ENCODE assay signal across 8 cellular contexts in the genomic region with DNA sequence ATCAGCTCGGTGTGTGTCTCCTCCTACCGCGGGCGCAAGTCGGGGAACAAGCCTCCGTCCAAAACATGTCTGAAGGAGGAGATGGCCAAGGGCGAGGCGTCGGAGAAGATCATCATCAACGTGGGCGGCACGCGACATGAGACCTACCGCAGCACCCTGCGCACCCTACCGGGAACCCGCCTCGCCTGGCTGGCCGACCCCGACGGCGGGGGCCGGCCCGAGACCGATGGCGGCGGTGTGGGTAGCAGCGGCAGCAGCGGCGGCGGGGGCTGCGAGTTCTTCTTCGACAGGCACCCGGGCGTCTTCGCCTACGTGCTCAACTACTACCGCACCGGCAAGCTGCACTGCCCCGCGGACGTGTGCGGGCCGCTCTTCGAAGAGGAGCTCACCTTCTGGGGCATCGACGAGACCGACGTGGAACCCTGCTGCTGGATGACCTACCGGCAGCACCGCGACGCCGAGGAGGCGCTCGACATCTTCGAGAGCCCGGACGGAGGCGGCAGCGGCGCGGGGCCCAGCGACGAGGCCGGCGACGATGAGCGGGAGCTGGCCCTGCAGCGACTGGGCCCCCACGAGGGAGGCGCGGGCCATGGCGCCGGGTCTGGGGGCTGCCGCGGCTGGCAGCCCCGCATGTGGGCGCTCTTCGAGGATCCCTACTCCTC. TPM values are rescaled to one million over a fixed set of nuclear protein-coding genes. Genes with fewer than 3 reads are reported as not detected.
DNase-seq lines count a peak whose midpoint lies in the region; ATAC-seq and TF ChIP-seq lines count a peak whose summit lies in the region.

No MANE protein-coding gene starts in this region.

- BruUV-seq in OCI-LY7 (replicated peaks; lab: Mats Ljungman, UMichigan), result TSS peak; percentile 73

- H3K9me2 ChIP-seq in OCI-LY7 (ENCODE audit: insufficient read depth, low read length), result no peaks in the 10 kb centered on the region
- no peaks in the 10 kb centered on the region for H3K9me2 ChIP-seq in neural cell (ENCODE audit: insufficient read depth, low read length)

- no peaks in the 10 kb centered on the region for H3K79me2 ChIP-seq in OCI-LY7 (ENCODE audit: insufficient read depth, low read depth, low read length)
- H3K79me2 ChIP-seq in neural cell (replicated peaks; ENCODE audit: insufficient read depth, low read length), result no peaks in the 10 kb centered on the region

- peak overlapping the region; percentile 94 for H3K4me2 ChIP-seq in OCI-LY7 (ENCODE audit: low read length)
- no peak overlapping the region for H3K4me2 ChIP-seq in neural cell (ENCODE audit: low read length)

- H3K4me1 Mint-ChIP-seq in CD8-positive, alpha-beta memory T cell, result peaks cover 34 to 73% (median 54%) of the 10 kb centered on the region in 3 donors
- H3K4me1 Mint-ChIP-seq in dendritic cell treated with granulocyte-macrophage colony-stimulating factor and Interleukin-4, amounts not matched to agents 40 ng/mL and 50 ng/mL, for 4 days (ENCODE audit: low read depth), result peaks cover 31% of the 10 kb centered on the region

- peaks cover 0 to 3% (median 0%) of the 10 kb centered on the region in 3 donors for H3K36me3 Mint-ChIP-seq in CD8-positive, alpha-beta memory T cell
- H3K36me3 Mint-ChIP-seq in dendritic cell treated with granulocyte-macrophage colony-stimulating factor and Interleukin-4, amounts not matched to agents 40 ng/mL and 50 ng/mL, for 4 days (ENCODE audit: low read depth), result no peaks in the 10 kb centered on the region

- TF ChIP-seq RAD21 in neural cell (conservative IDR thresholded peaks at IDR 0.05), result no peak

- H3K36me3 ChIP-seq in CD8-positive, alpha-beta memory T cell (ENCODE audit: insufficient read depth, low read length), result no peaks in the 10 kb centered on the region
- H3K36me3 ChIP-seq in OCI-LY7 (ENCODE audit: insufficient read depth, low read length) (no peaks in the 10 kb centered on the region), neural cell (ENCODE audit: insufficient read depth, low read length) (no peaks in the 10 kb centered on the region)

- peaks cover 0 to 5% of the 10 kb centered on the region in 2 donors for H3K27me3 Mint-ChIP-seq in CD8-positive, alpha-beta memory T cell
- H3K27me3 Mint-ChIP-seq in dendritic cell treated with granulocyte-macrophage colony-stimulating factor and Interleukin-4, amounts not matched to agents 40 ng/mL and 50 ng/mL, for 4 days, result peaks cover 37% of the 10 kb centered on the region

- POLR2A ChIA-PET in CD8-positive, alpha-beta memory T cell (lab: Charles Lee), result interaction anchor here (6.6 kb wide), 1 partner anchor 128 kb away, joined by 42 read pairs; the partner anchor contains the start of gene RBM15
- POLR2A ChIA-PET in OCI-LY7 (lab: Charles Lee), result interaction anchor here (1.4 kb wide), 1 partner anchor 126 kb away, joined by 3 read pairs; no protein-coding TSS in a partner anchor

- no peak for TF ChIP-seq CTCF in OCI-LY7 (conservative IDR thresholded peaks at IDR 0.05; ENCODE audit: low read length)
- no peak for TF ChIP-seq CTCF in neural cell (IDR thresholded peaks at IDR 0.05; ENCODE audit: poor library complexity, severe bottlenecking)

- intact Hi-C loops in OCI-LY7 (cut with micrococcal nuclease; ENCODE audit: unreplicated experiment), result no loop called here
- intact Hi-C loops in dendritic cell treated with granulocyte-macrophage colony-stimulating factor and Interleukin-4, amounts not matched to agents 40 ng/mL and 50 ng/mL, for 4 days (cut with micrococcal nuclease), result no loop called here

- H3K4me3 Mint-ChIP-seq in CD8-positive, alpha-beta memory T cell, result peak overlapping the region; percentile 82 to 94 (median 88)
- H3K4me3 Mint-ChIP-seq in dendritic cell treated with granulocyte-macrophage colony-stimulating factor and Interleukin-4, amounts not matched to agents 40 ng/mL and 50 ng/mL, for 4 days, result peak overlapping the region; percentile 84

- no peaks in the 10 kb centered on the region for H3K9me3 Mint-ChIP-seq in CD8-positive, alpha-beta memory T cell
- no peaks in the 10 kb centered on the region for H3K9me3 Mint-ChIP-seq in dendritic cell treated with granulocyte-macrophage colony-stimulating factor and Interleukin-4, amounts not matched to agents 40 ng/mL and 50 ng/mL, for 4 days

- H3K4me3 ChIP-seq in CD8-positive, alpha-beta memory T cell (ENCODE audit: low read length), result peak overlapping the region; percentile 64
- H3K4me3 ChIP-seq in OCI-LY7 (ENCODE audit: low read depth, low read length, poor library complexity, severe bottlenecking) (peak overlapping the region; percentile 71), neural cell (ENCODE audit: low read length) (peak overlapping the region; percentile 72)

- CTCF ChIA-PET in CD8-positive, alpha-beta memory T cell (lab: Charles Lee), result interaction anchor here (0.9 to 14.4 kb wide), 8 partner anchors 9 to 250 kb away, joined by 3 to 438 read pairs (median 10); partner anchors contain the start of gene RBM15
- CTCF ChIA-PET in OCI-LY7 (lab: Charles Lee; ENCODE audit: unreplicated experiment), result no interaction called here

- peak overlapping the region; percentile 80; the same call in 1 of the 2 replicates for H2AFZ ChIP-seq in OCI-LY7 (ENCODE audit: low read length)
- H2AFZ ChIP-seq in neural cell (ENCODE audit: low read depth, low read length), result no peak overlapping the region

- peaks cover 29% of the 10 kb centered on the region for H3K4me1 ChIP-seq in CD8-positive, alpha-beta memory T cell (ENCODE audit: insufficient read depth, low read length)
- H3K4me1 ChIP-seq in OCI-LY7 (ENCODE audit: insufficient read depth, low read length, poor library complexity, severe bottlenecking), result peaks cover 31% of the 10 kb centered on the region

- DNase-seq in CD8-positive, alpha-beta memory T cell, result peak in 1 of 5 donors; percentile 8
- DNase-seq in OCI-LY7 (ENCODE audit: low spot score) (no peak), epidermal melanocyte (ENCODE audit: insufficient read length, low spot score) (no peak), AG08396 (ENCODE audit: low spot score) (no peak), 8988T (no peak)

- ATAC-seq in HG02870 (IDR thresholded peaks at IDR 0.05; ENCODE audit: unreplicated experiment), result no peak

- no peak overlapping the region for H3K9ac ChIP-seq in neural cell (ENCODE audit: low read length)

- peak overlapping the region in 7 of 8 donors; percentile 76 to 98 (median 91) for H3K27ac Mint-ChIP-seq in CD8-positive, alpha-beta memory T cell
- H3K27ac Mint-ChIP-seq in dendritic cell treated with granulocyte-macrophage colony-stimulating factor and Interleukin-4, amounts not matched to agents 40 ng/mL and 50 ng/mL, for 4 days, result peak overlapping the region; percentile 67

- H3F3A ChIP-seq in neural cell (ENCODE audit: insufficient read depth, low read length, poor library complexity, severe bottlenecking), result peaks cover 6% of the 10 kb centered on the region

- H3K27ac ChIP-seq in CD8-positive, alpha-beta memory T cell (ENCODE audit: low read depth, low read length), result no peak overlapping the region
- H3K27ac ChIP-seq in OCI-LY7 (ENCODE audit: low read depth, low read length, poor library complexity, severe bottlenecking), result no peak overlapping the region
- no peak overlapping the region for H3K27ac ChIP-seq in neural cell (ENCODE audit: low read length)

- no peaks in the 10 kb centered on the region for H3K27me3 ChIP-seq in CD8-positive, alpha-beta memory T cell (ENCODE audit: insufficient read depth, low read length, poor library complexity, severe bottlenecking)
- H3K27me3 ChIP-seq in neural cell (ENCODE audit: insufficient read depth, low read depth, low read length), result peaks cover 35% of the 10 kb centered on the region

- no peak for TF ChIP-seq EP300 in neural cell (conservative IDR thresholded peaks at IDR 0.05; ENCODE audit: poor library complexity, severe bottlenecking)

- no peaks in the 10 kb centered on the region for H3K9me3 ChIP-seq in CD8-positive, alpha-beta memory T cell (ENCODE audit: low read length)
- H3K9me3 ChIP-seq in OCI-LY7 (ENCODE audit: low read length) (no peaks in the 10 kb centered on the region), neural cell (ENCODE audit: low read length) (no peaks in the 10 kb centered on the region)

- no peaks in the 10 kb centered on the region; the same call in 1 of the 2 replicates for H4K20me1 ChIP-seq in OCI-LY7 (ENCODE audit: insufficient read depth, low read length)
- no peaks in the 10 kb centered on the region for H4K20me1 ChIP-seq in neural cell (ENCODE audit: insufficient read depth)

TF ChIP-seq in neural cell, 6 proteins besides CTCF, POLR2A, EP300 and RAD21:
- TF ChIP-seq MXI1 (conservative IDR thresholded peaks at IDR 0.05; ENCODE audit: poor library complexity, severe bottlenecking) (no peak), SMC3 (conservative IDR thresholded peaks at IDR 0.05; ENCODE audit: poor library complexity) (no peak), POLR2AphosphoS5 (IDR thresholded peaks at IDR 0.05) (no peak)

RNA-seq across cellular contexts. Expression of gene KCNC4, which starts 1.5 kb away (rescaled TPM):
- 1 to 10 TPM; 6.4 to 8.4 TPM for total RNA-seq in CD8-positive, alpha-beta memory T cell
- polyA plus RNA-seq in CD8-positive, alpha-beta memory T cell, result 2.0 TPM
- 3.9 and 5.6 TPM in 2 replicates for total RNA-seq in OCI-LY7 (2014; rRNA removed; shearing (Covaris generic))
- total RNA-seq in OCI-LY7 (2022), result 17.8 and 18.5 TPM in 2 replicates
- polyA plus RNA-seq in neural cell, result 0.52 and 0.57 TPM in 2 replicates
- 1.9 and 2.9 TPM in 2 replicates for polyA minus RNA-seq in neural cell
